ENCODE assay signal across 11 cellular contexts in the genomic region with DNA sequence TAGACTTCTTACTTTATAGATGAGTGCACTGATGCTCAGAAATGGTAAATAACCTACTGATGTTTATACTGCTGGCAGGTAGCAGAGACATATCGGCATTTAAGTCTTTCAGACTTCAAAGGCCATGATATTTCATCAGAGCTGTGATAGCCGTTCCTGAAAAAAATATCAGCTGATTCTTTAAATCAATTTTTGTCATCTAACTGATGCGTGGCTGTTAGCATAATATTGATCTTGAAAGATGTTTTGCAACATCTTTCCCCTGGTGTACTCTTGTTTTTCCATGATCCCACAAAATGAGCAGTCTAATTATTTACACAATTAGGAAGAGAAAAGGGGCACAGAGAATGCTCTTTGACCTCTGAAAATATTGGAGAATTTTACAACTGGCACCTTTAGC. TPM values are rescaled to one million over a fixed set of nuclear protein-coding genes. Genes with fewer than 3 reads are reported as not detected.
"Had no signal": no experiment of that assay in that cellular context is flagged by ENCODE, and none has a peak within 500 bp of the region (broad histone marks: within the 10 kb centered on the region; RNA-seq: fewer than 3 reads in every experiment).

No MANE protein-coding gene starts in this region.

- H3K4me1 ChIP-seq: HAP-1 had no signal

- FAIRE-seq: K562 had no signal

- ATAC-seq: HCT116, K562 had no signal

- H3K27ac Mint-ChIP-seq: HFFc6 had no signal

- DNase-seq: GOT3, H7, HFFc6, IMR-90, KG1 had no signal

- H3K36me3 ChIP-seq: HAP-1 had no signal

- H3K9me3 ChIP-seq: HAP-1 had no signal

- H3K4me3 Mint-ChIP-seq: HFFc6 had no signal

- H3K4me3 ChIP-seq: HAP-1, K562 had no signal

- H3K27ac ChIP-seq: HL-60 had no signal

RNA-seq across cellular contexts. Expression of a gene that starts 1.6 kb away (rescaled TPM):
- total RNA-seq: H4, H7, HFFc6, HT1080, IMR-90, K562 had no signal
- polyA plus RNA-seq: IMR-90 had no signal
